In genomic region chr2:206801417-206801772, GRCh38 we compare ENCODE assay signal across 17 cellular contexts. TPM values are rescaled to one million over a fixed set of nuclear protein-coding genes. Genes with fewer than 3 reads are reported as not detected.
DNase-seq lines count a peak whose midpoint lies in the region; ATAC-seq, FAIRE-seq and TF ChIP-seq lines count a peak whose summit lies in the region.
"Had no signal": no experiment of that assay in that cellular context is flagged by ENCODE, and none has a peak within 500 bp of the region (broad histone marks: within the 10 kb centered on the region; RNA-seq: fewer than 3 reads in every experiment).

No MANE protein-coding gene starts in this region.

- no peak overlapping the region for H3K4me3 Mint-ChIP-seq in glutamatergic neuron (ENCODE audit: unreplicated experiment)
- H3K4me3 Mint-ChIP-seq: HFFc6 had no signal

- peaks cover 2% of the 10 kb centered on the region for H3K27me3 Mint-ChIP-seq in glutamatergic neuron (ENCODE audit: unreplicated experiment)
- H3K27me3 Mint-ChIP-seq: CD8-positive, alpha-beta memory T cell had no signal

- TF ChIP-seq POLR2A in GM12892 (IDR thresholded peaks at IDR 0.05; ENCODE audit: low read depth, low read length), result no peak

- peaks cover 24% of the 10 kb centered on the region for H3K4me1 Mint-ChIP-seq in glutamatergic neuron (ENCODE audit: low read depth, unreplicated experiment)

- H3K9me3 Mint-ChIP-seq in glutamatergic neuron (ENCODE audit: unreplicated experiment), result no peaks in the 10 kb centered on the region
- H3K9me3 Mint-ChIP-seq: CD8-positive, alpha-beta memory T cell; HFFc6; T-helper 1 cell treated with Interleukin-12 subunit alpha and Interleukin-12 subunit beta and Interleukin-4 antibody, amounts not matched to agents 30 μg/mL and 1 μg/mL, for 36 hours had no signal

- FAIRE-seq in GM12892 (lab: Jason Lieb, UNC), result peak; percentile 53
- no peak for FAIRE-seq in HTR-8/SVneo (lab: Jason Lieb, UNC)
- FAIRE-seq: H54 had no signal

- peak overlapping the region; percentile 29; the same call in 1 of the 2 replicates for H3K27ac ChIP-seq in C4-2B
- H3K27ac ChIP-seq: BLaER1 treated with 17β-estradiol and CSF1 and Interleukin-3, amounts not matched to agents 10 nM and 100 nM; SJCRH30 had no signal

- H3K36me3 Mint-ChIP-seq in glutamatergic neuron (ENCODE audit: unreplicated experiment), result no peaks in the 10 kb centered on the region

- DNase-seq in GM12892 (ENCODE audit: insufficient read length) (no peak), NCI-H82 treated with DMSO at 0.1 percent for 48 hours (lab: John Stamatoyannopoulos, UW; ENCODE audit: unreplicated experiment) (peak; percentile 48), glutamatergic neuron (no peak), HTR-8/SVneo (ENCODE audit: insufficient read length, low spot score) (no peak), T1000 (lab: John Stamatoyannopoulos, UW) (no peak)
- DNase-seq: CD8-positive, alpha-beta memory T cell; HFFc6; NCI-H1105 treated with DMSO at 0.1 percent for 48 hours; NCI-H1694; NCI-H2081 treated with DMSO at 0.1 percent for 48 hours; NCI-H69; SJCRH30 had no signal

- TF ChIP-seq CTCF in C4-2B (conservative IDR thresholded peaks at IDR 0.05) (no peak), glutamatergic neuron (IDR thresholded peaks at IDR 0.05; ENCODE audit: partially characterized antibody, unreplicated experiment) (no peak)

- no peak for ATAC-seq in GM18870 (IDR thresholded peaks at IDR 0.05; ENCODE audit: unreplicated experiment)

- H3K27ac Mint-ChIP-seq in glutamatergic neuron (ENCODE audit: unreplicated experiment), result peak overlapping the region; percentile 67
- H3K27ac Mint-ChIP-seq: HFFc6; T-helper 1 cell treated with Interleukin-12 subunit alpha and Interleukin-12 subunit beta and Interleukin-4 antibody, amounts not matched to agents 30 μg/mL and 1 μg/mL, for 36 hours had no signal

RNA-seq across cellular contexts. Expression of gene FASTKD2, which starts 36.0 kb away (rescaled TPM):
- 26.4 TPM for polyA plus RNA-seq in GM12892 (2012; ENCODE audit: missing spikeins)
- total RNA-seq in glutamatergic neuron (ENCODE audit: unreplicated experiment), result 24.7 TPM

RNA-seq across cellular contexts. Expression of gene MDH1B, which starts 36.3 kb away (rescaled TPM):
- polyA plus RNA-seq in GM12892 (2012; ENCODE audit: missing spikeins), result 0.74 TPM
- 0.98 TPM for total RNA-seq in glutamatergic neuron (ENCODE audit: unreplicated experiment)
